ENCODE assay signal across 19 cellular contexts in the genomic region with DNA sequence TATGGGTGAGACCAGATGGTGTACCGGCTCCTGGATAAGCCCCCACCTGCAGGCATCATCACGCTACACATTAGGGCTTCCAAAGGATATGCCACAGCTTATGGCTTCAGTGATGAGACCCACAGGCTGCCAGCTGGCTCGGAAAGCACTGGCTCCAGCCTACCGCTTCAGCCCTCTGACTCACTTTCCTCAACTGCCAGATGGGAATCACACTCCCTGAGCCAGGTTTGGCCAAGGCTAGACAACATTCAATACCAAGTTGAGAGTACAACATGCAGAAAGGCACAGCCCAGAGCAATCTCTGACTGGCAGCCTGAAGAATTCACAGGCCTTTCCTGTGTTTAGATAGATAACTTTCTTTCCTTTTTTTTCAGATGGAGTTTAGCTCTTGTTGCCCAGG. TPM values are rescaled to one million over a fixed set of nuclear protein-coding genes. Genes with fewer than 3 reads are reported as not detected.
A peak's percentile ranks its signal among the peaks of the same experiment; 100 is the strongest.
DNase-seq lines count a peak whose midpoint lies in the region; ATAC-seq and TF ChIP-seq lines count a peak whose summit lies in the region.
"Had no signal": no experiment of that assay in that cellular context is flagged by ENCODE, and none has a peak within 500 bp of the region (broad histone marks: within the 10 kb centered on the region; RNA-seq: fewer than 3 reads in every experiment).

No MANE protein-coding gene starts in this region.

- no peaks in the 10 kb centered on the region for H3K4me1 Mint-ChIP-seq in H9
- H3K4me1 Mint-ChIP-seq: activated T-helper 17 cell treated with anti-CD3 and anti-CD28 coated beads, Interleukin-2, amount 50 U/mL, for 72 hours had no signal

- DNase-seq in G401 (ENCODE audit: low spot score) (peak; percentile 87), SK-N-SH (no peak), fibroblast of gingiva (ENCODE audit: low read depth) (peak; percentile 72), pulmonary artery endothelial cell (ENCODE audit: low read depth, low spot score) (peak; percentile 81), HuH-7.5 (ENCODE audit: low spot score) (no peak), H9 (no peak)
- no peak for DNase-seq in effector CD8-positive, alpha-beta T cell (lab: John Stamatoyannopoulos, UW)
- DNase-seq: activated CD8-positive, alpha-beta memory T cell treated with anti-CD3 and anti-CD28 coated beads for 24 hours; amniotic stem cell; colonic mucosa; erythroblast; hippocampal formation; left colon; NCI-H187 treated with DMSO at 0.1 percent for 48 hours; NCI-H524 treated with DMSO at 0.1 percent for 48 hours; PC-9 had no signal

- no peak for TF ChIP-seq EP300 in SK-N-SH (IDR thresholded peaks at IDR 0.05; ENCODE audit: borderline replicate concordance in 1 of 2, low read depth in 1 of 2, low read length in 1 of 2)

- H2BK120ac ChIP-seq in H9 (ENCODE audit: low read depth, low read length, poor library complexity, severe bottlenecking): no peak overlapping the region

- TF ChIP-seq CTCF in SK-N-SH (IDR thresholded peaks at IDR 0.05): no peak
- no peak for TF ChIP-seq CTCF in H9 (conservative IDR thresholded peaks at IDR 0.05)

- H2BK15ac ChIP-seq in H9 (ENCODE audit: low read depth, low read length): no peak overlapping the region

- no peak for ATAC-seq in HG02840 (IDR thresholded peaks at IDR 0.05; ENCODE audit: low FRiP score, unreplicated experiment)
- ATAC-seq: activated T-helper 17 cell treated with anti-CD3 and anti-CD28 coated beads, Interleukin-2, amount 50 U/mL, for 72 hours; left colon; pancreas had no signal

- no peak overlapping the region for H2AK5ac ChIP-seq in H9 (ENCODE audit: insufficient read length, low read length)

- H3K27me3 Mint-ChIP-seq in H9 (ENCODE audit: low read depth): no peaks in the 10 kb centered on the region
- H3K27me3 Mint-ChIP-seq: activated T-helper 17 cell treated with anti-CD3 and anti-CD28 coated beads, Interleukin-2, amount 50 U/mL, for 72 hours had no signal

- H3K18ac ChIP-seq in H9 (ENCODE audit: insufficient read length, low read depth, low read length): no peak overlapping the region

- H4K5ac ChIP-seq in H9 (ENCODE audit: insufficient read length, low read depth, low read length): no peak overlapping the region

- no peak overlapping the region for H4K8ac ChIP-seq in H9 (replicated peaks; ENCODE audit: insufficient read length, low read depth, low read length)

- no peak overlapping the region for H3T11ph ChIP-seq in H9 (ENCODE audit: low read length)

- peaks cover 38% of the 10 kb centered on the region for H3F3A ChIP-seq in SK-N-SH (replicated peaks; ENCODE audit: insufficient read depth)

- H4K20me1 ChIP-seq in SK-N-SH (ENCODE audit: insufficient read depth) (no peaks in the 10 kb centered on the region), H9 (ENCODE audit: control insufficient read depth, insufficient read depth, insufficient read length) (no peaks in the 10 kb centered on the region)

- in situ Hi-C loops in G401 (cut with HindIII; ENCODE audit: low sequenced_read_pairs): no loop called here

- no peaks in the 10 kb centered on the region for H3K9me3 ChIP-seq in SK-N-SH
- H3K9me3 ChIP-seq in H9 (ENCODE audit: control insufficient read depth, low read depth, low read length): no peaks in the 10 kb centered on the region
- H3K9me3 ChIP-seq: colonic mucosa, pancreas had no signal

- peaks cover 10 to 36% of the 10 kb centered on the region in 2 experiments for H3K36me3 ChIP-seq in SK-N-SH (replicated peaks in 1 of 2; ENCODE audit: control insufficient read depth in 1 of 2, insufficient read depth in 2 of 2, low read length in 1 of 2)
- H3K36me3 ChIP-seq: colonic mucosa, pancreas had no signal

- no peak overlapping the region for H2BK12ac ChIP-seq in H9 (ENCODE audit: insufficient read length, low read depth, low read length)

- no peak for TF ChIP-seq RAD21 in SK-N-SH (IDR thresholded peaks at IDR 0.05; ENCODE audit: low read length)

- no peak overlapping the region for H3K9ac ChIP-seq in SK-N-SH
- H3K9ac ChIP-seq in H9 (ENCODE audit: extremely low read depth, insufficient read length, low read length): no peak overlapping the region

- H3K27me3 ChIP-seq in SK-N-SH (ENCODE audit: insufficient read depth) (no peaks in the 10 kb centered on the region), H9 (ENCODE audit: insufficient read depth, low read length) (no peaks in the 10 kb centered on the region)
- H3K27me3 ChIP-seq: colonic mucosa, pancreas had no signal

- H3K23me2 ChIP-seq in H9 (ENCODE audit: insufficient read length, low read depth, low read length, poor library complexity, severe bottlenecking): no peaks in the 10 kb centered on the region

- H3K56ac ChIP-seq in H9 (ENCODE audit: insufficient read length, low read depth, low read length): no peak overlapping the region

- H3K4me1 ChIP-seq in SK-N-SH (ENCODE audit: control insufficient read depth in 1 of 2, insufficient read depth in 2 of 2, low read depth in 1 of 2, low read length in 1 of 2) (no peaks in the 10 kb centered on the region), H9 (ENCODE audit: insufficient read depth, low read length) (no peaks in the 10 kb centered on the region)
- H3K4me1 ChIP-seq: colonic mucosa, pancreas had no signal

- no peak overlapping the region for H3K4me3 Mint-ChIP-seq in H9
- H3K4me3 Mint-ChIP-seq: activated T-helper 17 cell treated with anti-CD3 and anti-CD28 coated beads, Interleukin-2, amount 50 U/mL, for 72 hours had no signal

- H3K79me1 ChIP-seq in H9 (ENCODE audit: insufficient read depth, low read depth, low read length, poor library complexity, severe bottlenecking): no peaks in the 10 kb centered on the region

- H3K23ac ChIP-seq in H9 (ENCODE audit: insufficient read length, low read depth, low read length): no peak overlapping the region

- H3K4ac ChIP-seq in H9 (ENCODE audit: low read depth, low read length): no peak overlapping the region

- H3K4me2 ChIP-seq in SK-N-SH (no peak overlapping the region), H9 (ENCODE audit: insufficient read depth, insufficient read length, low read length) (no peak overlapping the region)
- H3K4me2 ChIP-seq: PC-9 had no signal

- no peak overlapping the region for H3K4me3 ChIP-seq in SK-N-SH (ENCODE audit: low read depth in 2 of 2, low read length in 1 of 2)
- H3K4me3 ChIP-seq: colonic mucosa, pancreas, PC-9 had no signal

- H3K79me2 ChIP-seq in SK-N-SH (ENCODE audit: insufficient read depth) (no peaks in the 10 kb centered on the region), H9 (ENCODE audit: insufficient read depth, low read length) (no peaks in the 10 kb centered on the region)

- no peak overlapping the region for H2BK5ac ChIP-seq in H9 (ENCODE audit: insufficient read length, low read length)

- H3K9me2 ChIP-seq in SK-N-SH: no peaks in the 10 kb centered on the region

- H3K27ac ChIP-seq in SK-N-SH (ENCODE audit: low read depth in 2 of 2, low read length in 1 of 2) (peak overlapping the region in 1 of 2 experiments; percentile 65; a peak in 2 of 4 replicates), H9 (ENCODE audit: insufficient read length, low read depth, low read length) (no peak overlapping the region)
- H3K27ac ChIP-seq: colonic mucosa, pancreas, PC-9 had no signal

- no peak overlapping the region for H3K14ac ChIP-seq in H9 (ENCODE audit: insufficient read depth, low read length)

- POLR2A ChIA-PET in SK-N-SH (lab: Yijun Ruan, JAX): no interaction called here

- H3K9me3 Mint-ChIP-seq in H9: no peaks in the 10 kb centered on the region
- H3K9me3 Mint-ChIP-seq: activated T-helper 17 cell treated with anti-CD3 and anti-CD28 coated beads, Interleukin-2, amount 50 U/mL, for 72 hours had no signal

- no peak overlapping the region for H4K91ac ChIP-seq in H9 (ENCODE audit: insufficient read length, low read depth, low read length)

- WGBS in SK-N-SH (ENCODE audit: low lambda C conversion rate): 68% methylated on average over 4 of the region's 4 CpGs
- no CpG with 5 or more reads among the region's 4 CpGs for WGBS in H9 (ENCODE audit: extremely low coverage, insufficient read length, low lambda C conversion rate)

- peaks cover 30 to 47% (median 38%) of the 10 kb centered on the region in 3 experiments; a peak in 6 of 7 replicates for H3K36me3 Mint-ChIP-seq in H9 (ENCODE audit: insufficient read depth in 1 of 3, low read depth in 3 of 3)

- H2AFZ ChIP-seq in SK-N-SH (ENCODE audit: low read depth) (no peak overlapping the region), H9 (ENCODE audit: low read length) (no peak overlapping the region)
- H2AFZ ChIP-seq: PC-9 had no signal

- no peak overlapping the region for H2BK20ac ChIP-seq in H9 (ENCODE audit: low read depth, low read length, poor library complexity, severe bottlenecking)

- H3K27ac Mint-ChIP-seq in H9: peak overlapping the region in 1 of 3 experiments; percentile 48; a peak in 1 of 7 replicates
- H3K27ac Mint-ChIP-seq: activated T-helper 17 cell treated with anti-CD3 and anti-CD28 coated beads, Interleukin-2, amount 50 U/mL, for 72 hours had no signal

- CTCF ChIA-PET in SK-N-SH (lab: Yijun Ruan, JAX): no interaction called here

TF ChIP-seq in SK-N-SH, 30 proteins besides CTCF, POLR2A, EP300 and RAD21 (continues in another document):
- TF ChIP-seq, protein P1, sequence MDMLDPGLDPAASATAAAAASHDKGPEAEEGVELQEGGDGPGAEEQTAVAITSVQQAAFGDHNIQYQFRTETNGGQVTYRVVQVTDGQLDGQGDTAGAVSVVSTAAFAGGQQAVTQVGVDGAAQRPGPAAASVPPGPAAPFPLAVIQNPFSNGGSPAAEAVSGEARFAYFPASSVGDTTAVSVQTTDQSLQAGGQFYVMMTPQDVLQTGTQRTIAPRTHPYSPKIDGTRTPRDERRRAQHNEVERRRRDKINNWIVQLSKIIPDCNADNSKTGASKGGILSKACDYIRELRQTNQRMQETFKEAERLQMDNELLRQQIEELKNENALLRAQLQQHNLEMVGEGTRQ (IDR thresholded peaks at IDR 0.05; ENCODE audit: borderline replicate concordance, low read depth, low read length): no peak

RNA-seq across cellular contexts. Expression of gene CENPV, which starts 10.3 kb away (rescaled TPM):
- 44.6 and 46.7 TPM in 2 replicates for total RNA-seq in G401 (2014; rRNA removed; shearing (Covaris generic))
- 92.3 and 97.7 TPM in 2 replicates for polyA plus RNA-seq in SK-N-SH (2012; rRNA removed)
- polyA plus RNA-seq in SK-N-SH (2012; cell fraction: cytosol; rRNA removed): 90.2 and 92.4 TPM in 2 replicates
- polyA plus RNA-seq in SK-N-SH (2012; cell fraction: nucleus; rRNA removed): 130 and 200 TPM in 2 replicates
- total RNA-seq in pulmonary artery endothelial cell (14.8 and 51.0 TPM in 2 replicates), H9 (2021) (196 and 200 TPM in 2 replicates)

RNA-seq across cellular contexts. Expression of gene UBB, which starts 37.9 kb away (rescaled TPM):
- 707 and 741 TPM in 2 replicates for total RNA-seq in G401 (2014; rRNA removed; shearing (Covaris generic))
- 2,465 and 2,693 TPM in 2 replicates for polyA plus RNA-seq in SK-N-SH (2012; rRNA removed)
- 2,233 and 2,530 TPM in 2 replicates for polyA plus RNA-seq in SK-N-SH (2012; cell fraction: cytosol; rRNA removed)
- polyA plus RNA-seq in SK-N-SH (2012; cell fraction: nucleus; rRNA removed): 1,335 and 1,473 TPM in 2 replicates
- total RNA-seq in pulmonary artery endothelial cell: 2,277 and 2,435 TPM in 2 replicates
- 1,609 and 1,663 TPM in 2 replicates for total RNA-seq in H9 (2021)

Comparison
In these comparisons a context has a peak if more than half of its experiments do, and no peak if none do; other contexts are left out.
1. DNase-seq: peak in G401 (single experiment), fibroblast of gingiva (single experiment) and pulmonary artery endothelial cell (single experiment); none in SK-N-SH (single experiment), HuH-7.5 (single experiment), H9 (single experiment) and effector CD8-positive, alpha-beta T cell (single experiment).